In the genomic region with DNA sequence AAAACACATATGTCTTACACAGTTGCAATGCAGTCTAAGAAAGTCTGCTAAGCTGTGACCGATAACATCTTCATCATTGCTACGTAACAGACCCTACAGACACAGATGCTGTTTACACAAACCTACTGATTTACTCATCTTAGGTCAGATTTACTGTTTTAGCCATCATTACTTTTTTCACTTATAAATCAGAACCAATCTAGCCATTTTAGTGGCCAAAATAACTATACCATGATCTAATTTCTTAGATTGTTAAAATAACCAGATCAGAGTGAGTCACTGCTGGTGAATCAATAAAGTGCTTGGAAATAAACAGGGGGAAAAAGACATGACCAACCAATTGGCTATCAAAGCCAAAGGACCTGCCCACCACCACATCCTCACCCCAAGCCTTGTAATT, we compare ENCODE assay signal across 1 cellular context.
A peak's percentile ranks its signal among the peaks of the same experiment; 100 is the strongest.
TF ChIP-seq lines count a peak whose summit lies in the region.

No MANE protein-coding gene starts in this region.

TF ChIP-seq in SK-N-SH, 30 proteins besides CTCF, POLR2A, EP300 and RAD21 (continued from another document):
- TF ChIP-seq, protein P1, sequence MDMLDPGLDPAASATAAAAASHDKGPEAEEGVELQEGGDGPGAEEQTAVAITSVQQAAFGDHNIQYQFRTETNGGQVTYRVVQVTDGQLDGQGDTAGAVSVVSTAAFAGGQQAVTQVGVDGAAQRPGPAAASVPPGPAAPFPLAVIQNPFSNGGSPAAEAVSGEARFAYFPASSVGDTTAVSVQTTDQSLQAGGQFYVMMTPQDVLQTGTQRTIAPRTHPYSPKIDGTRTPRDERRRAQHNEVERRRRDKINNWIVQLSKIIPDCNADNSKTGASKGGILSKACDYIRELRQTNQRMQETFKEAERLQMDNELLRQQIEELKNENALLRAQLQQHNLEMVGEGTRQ (IDR thresholded peaks at IDR 0.05; ENCODE audit: borderline replicate concordance, low read depth, low read length) = no peak
- TF ChIP-seq RCOR1 (IDR thresholded peaks at IDR 0.05; ENCODE audit: low read length) (no peak), MEF2A (IDR thresholded peaks at IDR 0.05; ENCODE audit: borderline replicate concordance, low read depth) (no peak), CHD2 (IDR thresholded peaks at IDR 0.05; ENCODE audit: low read length, partially characterized antibody) (no peak), RXRA (IDR thresholded peaks at IDR 0.05; ENCODE audit: borderline replicate concordance, low read depth) (no peak), YY1 (IDR thresholded peaks at IDR 0.05; ENCODE audit: low read depth) (no peak), SMC3 (IDR thresholded peaks at IDR 0.05; ENCODE audit: low read depth, low read length) (no peak), GABPA (IDR thresholded peaks at IDR 0.05; ENCODE audit: low read depth) (no peak), FOSL2 (IDR thresholded peaks at IDR 0.05; ENCODE audit: borderline replicate concordance, low read depth) (peak; percentile 46; the same call in 1 of the 2 replicates)
- TF ChIP-seq, protein P2, sequence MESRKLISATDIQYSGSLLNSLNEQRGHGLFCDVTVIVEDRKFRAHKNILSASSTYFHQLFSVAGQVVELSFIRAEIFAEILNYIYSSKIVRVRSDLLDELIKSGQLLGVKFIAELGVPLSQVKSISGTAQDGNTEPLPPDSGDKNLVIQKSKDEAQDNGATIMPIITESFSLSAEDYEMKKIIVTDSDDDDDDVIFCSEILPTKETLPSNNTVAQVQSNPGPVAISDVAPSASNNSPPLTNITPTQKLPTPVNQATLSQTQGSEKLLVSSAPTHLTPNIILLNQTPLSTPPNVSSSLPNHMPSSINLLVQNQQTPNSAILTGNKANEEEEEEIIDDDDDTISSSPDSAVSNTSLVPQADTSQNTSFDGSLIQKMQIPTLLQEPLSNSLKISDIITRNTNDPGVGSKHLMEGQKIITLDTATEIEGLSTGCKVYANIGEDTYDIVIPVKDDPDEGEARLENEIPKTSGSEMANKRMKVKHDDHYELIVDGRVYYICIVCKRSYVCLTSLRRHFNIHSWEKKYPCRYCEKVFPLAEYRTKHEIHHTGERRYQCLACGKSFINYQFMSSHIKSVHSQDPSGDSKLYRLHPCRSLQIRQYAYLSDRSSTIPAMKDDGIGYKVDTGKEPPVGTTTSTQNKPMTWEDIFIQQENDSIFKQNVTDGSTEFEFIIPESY (IDR thresholded peaks at IDR 0.05; ENCODE audit: borderline replicate concordance, low read depth) = no peak
- TF ChIP-seq, protein P3, sequence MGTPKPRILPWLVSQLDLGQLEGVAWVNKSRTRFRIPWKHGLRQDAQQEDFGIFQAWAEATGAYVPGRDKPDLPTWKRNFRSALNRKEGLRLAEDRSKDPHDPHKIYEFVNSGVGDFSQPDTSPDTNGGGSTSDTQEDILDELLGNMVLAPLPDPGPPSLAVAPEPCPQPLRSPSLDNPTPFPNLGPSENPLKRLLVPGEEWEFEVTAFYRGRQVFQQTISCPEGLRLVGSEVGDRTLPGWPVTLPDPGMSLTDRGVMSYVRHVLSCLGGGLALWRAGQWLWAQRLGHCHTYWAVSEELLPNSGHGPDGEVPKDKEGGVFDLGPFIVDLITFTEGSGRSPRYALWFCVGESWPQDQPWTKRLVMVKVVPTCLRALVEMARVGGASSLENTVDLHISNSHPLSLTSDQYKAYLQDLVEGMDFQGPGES (IDR thresholded peaks at IDR 0.05; ENCODE audit: low read depth, low read length) = no peak
- TF ChIP-seq, protein P4, sequence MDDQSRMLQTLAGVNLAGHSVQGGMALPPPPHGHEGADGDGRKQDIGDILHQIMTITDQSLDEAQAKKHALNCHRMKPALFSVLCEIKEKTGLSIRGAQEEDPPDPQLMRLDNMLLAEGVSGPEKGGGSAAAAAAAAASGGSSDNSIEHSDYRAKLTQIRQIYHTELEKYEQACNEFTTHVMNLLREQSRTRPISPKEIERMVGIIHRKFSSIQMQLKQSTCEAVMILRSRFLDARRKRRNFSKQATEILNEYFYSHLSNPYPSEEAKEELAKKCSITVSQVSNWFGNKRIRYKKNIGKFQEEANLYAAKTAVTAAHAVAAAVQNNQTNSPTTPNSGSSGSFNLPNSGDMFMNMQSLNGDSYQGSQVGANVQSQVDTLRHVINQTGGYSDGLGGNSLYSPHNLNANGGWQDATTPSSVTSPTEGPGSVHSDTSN (IDR thresholded peaks at IDR 0.05) = peak; percentile 42
- TF ChIP-seq, protein P5, sequence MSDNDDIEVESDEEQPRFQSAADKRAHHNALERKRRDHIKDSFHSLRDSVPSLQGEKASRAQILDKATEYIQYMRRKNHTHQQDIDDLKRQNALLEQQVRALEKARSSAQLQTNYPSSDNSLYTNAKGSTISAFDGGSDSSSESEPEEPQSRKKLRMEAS (IDR thresholded peaks at IDR 0.05; ENCODE audit: low read depth) = no peak
